Comparison of ENCODE assay signal across 8 cellular contexts in genomic region chr5:139660916-139661814, GRCh38. TPM values are rescaled to one million over a fixed set of nuclear protein-coding genes. Genes with fewer than 3 reads are reported as not detected.
DNase-seq lines count a peak whose midpoint lies in the region; ATAC-seq and TF ChIP-seq lines count a peak whose summit lies in the region.

No MANE protein-coding gene starts in this region.

- H3K4me1 Mint-ChIP-seq in T-helper 17 cell = peaks cover 9% of the 10 kb centered on the region

- ATAC-seq in HG02642 (IDR thresholded peaks at IDR 0.05; ENCODE audit: poor library complexity, unreplicated experiment) (peak; percentile 30), T-helper 17 cell (peak; percentile 54), omental fat pad (ENCODE audit: low FRiP score) (peak; percentile 86)

- TF ChIP-seq CTCF in fibroblast of pulmonary artery (IDR thresholded peaks at IDR 0.05; ENCODE audit: low read length, missing control alignments) = no peak
- no peak for TF ChIP-seq CTCF in omental fat pad (IDR thresholded peaks at IDR 0.05)

- no peaks in the 10 kb centered on the region for H3K27me3 Mint-ChIP-seq in T-helper 17 cell

- H3K36me3 Mint-ChIP-seq in T-helper 17 cell (ENCODE audit: low read depth) = no peaks in the 10 kb centered on the region

- H3K9me3 ChIP-seq in T-helper 17 cell (ENCODE audit: control insufficient read depth, low read length, poor library complexity, severe bottlenecking) = no peaks in the 10 kb centered on the region

- in situ Hi-C loops in G401 (cut with HindIII; ENCODE audit: low sequenced_read_pairs) = no loop called here

- no peak overlapping the region for H3K4me3 ChIP-seq in fibroblast of pulmonary artery (replicated peaks; ENCODE audit: low read depth, low read length)

- no peak overlapping the region for H3K27ac Mint-ChIP-seq in T-helper 17 cell

- peak; percentile 96 for DNase-seq in ELR (ENCODE audit: low read depth)
- no peak for DNase-seq in T-helper 17 cell
- DNase-seq in fibroblast of pulmonary artery (ENCODE audit: low read depth) = peak; percentile 87
- peak; percentile 78 for DNase-seq in omental fat pad (ENCODE audit: low spot score)
- no peak for DNase-seq in G401 (ENCODE audit: low spot score)
- no peak for DNase-seq in NCI-H524 (lab: John Stamatoyannopoulos, UW)
- DNase-seq in middle frontal gyrus (ENCODE audit: extremely low spot score, low spot score) = no peak

- no peak overlapping the region for H3K4me3 Mint-ChIP-seq in T-helper 17 cell

RNA-seq across cellular contexts. Expression of gene CXXC5, which starts 13.0 kb away (rescaled TPM):
- total RNA-seq in T-helper 17 cell (1 to 10 TPM; 3.2 to 4.3 TPM), omental fat pad (10 to 100 TPM; 14.9 to 27.3 (median 25.0) TPM)
- total RNA-seq in G401 (2014; rRNA removed; shearing (Covaris generic)) = 280 and 322 TPM in 2 replicates

Comparison
In these comparisons a context has a peak if more than half of its experiments do, and no peak if none do; other contexts are left out.
1. DNase-seq: peak in ELR (single experiment), fibroblast of pulmonary artery (single experiment) and omental fat pad (single experiment); none in T-helper 17 cell (0 of 3), G401 (single experiment), NCI-H524 (0 of 2) and middle frontal gyrus (single experiment).
2. ATAC-seq: peak in every context shown above with its lines; median percentile 86 in omental fat pad; 54 in T-helper 17 cell; 30 in HG02642.